1 cellular context compared by ENCODE assay signal in the genomic region with DNA sequence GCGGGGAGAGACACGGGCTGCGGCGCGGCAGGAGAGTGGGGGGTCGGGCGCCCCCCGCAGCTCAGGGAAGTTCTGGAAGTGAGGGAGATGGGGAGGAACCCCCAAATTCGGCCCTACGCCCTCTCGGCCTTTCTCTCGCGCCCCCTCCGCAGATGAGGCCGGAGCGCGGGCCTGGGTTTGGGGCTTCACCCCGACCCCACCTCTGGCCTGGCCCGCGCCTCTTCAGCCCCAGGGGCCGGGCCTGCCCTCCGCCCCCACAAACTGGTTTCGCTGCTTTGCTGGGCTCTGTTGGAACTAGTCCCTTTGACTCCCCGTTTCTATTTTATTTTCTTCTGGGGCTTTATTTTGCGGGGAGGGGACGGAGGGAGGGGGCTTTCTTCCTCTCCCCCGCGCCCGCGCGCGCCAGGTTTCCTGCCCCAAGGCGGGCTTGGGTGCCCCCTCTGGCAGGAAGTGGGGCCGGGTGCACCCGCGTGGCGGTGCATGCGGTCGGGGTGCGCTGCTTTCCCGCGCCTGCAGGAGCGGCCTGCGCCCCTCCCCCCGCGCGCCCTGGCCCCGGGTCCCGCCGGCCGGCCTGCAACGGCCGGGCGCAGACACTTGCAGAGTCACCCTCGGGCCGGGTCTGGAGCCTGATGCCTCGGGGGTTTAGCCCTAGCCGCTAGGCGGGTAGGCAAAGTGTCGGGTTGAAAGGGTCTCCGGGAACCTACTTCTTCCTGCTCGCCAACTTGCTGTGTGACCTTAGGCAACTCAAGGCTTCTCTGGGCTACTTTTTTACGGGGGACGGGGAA.
TF ChIP-seq lines count a peak whose summit lies in the region.

No MANE protein-coding gene starts in this region.

TF ChIP-seq in GM12878, 131 proteins besides CTCF, POLR2A, EP300 and RAD21 (continued from another document and continues in another):
- TF ChIP-seq E2F8 (IDR thresholded peaks at IDR 0.05; ENCODE audit: low read depth, partially characterized antibody) = no peak
- TF ChIP-seq ELK1 (IDR thresholded peaks at IDR 0.05; ENCODE audit: low read depth, low read length) = peak; percentile 18; the same call in 1 of the 2 replicates
- peak; percentile 13; the same call in 1 of the 2 replicates for TF ChIP-seq TAF1 (IDR thresholded peaks at IDR 0.05; ENCODE audit: borderline replicate concordance, low read depth, low read length)
- TF ChIP-seq, protein P1, sequence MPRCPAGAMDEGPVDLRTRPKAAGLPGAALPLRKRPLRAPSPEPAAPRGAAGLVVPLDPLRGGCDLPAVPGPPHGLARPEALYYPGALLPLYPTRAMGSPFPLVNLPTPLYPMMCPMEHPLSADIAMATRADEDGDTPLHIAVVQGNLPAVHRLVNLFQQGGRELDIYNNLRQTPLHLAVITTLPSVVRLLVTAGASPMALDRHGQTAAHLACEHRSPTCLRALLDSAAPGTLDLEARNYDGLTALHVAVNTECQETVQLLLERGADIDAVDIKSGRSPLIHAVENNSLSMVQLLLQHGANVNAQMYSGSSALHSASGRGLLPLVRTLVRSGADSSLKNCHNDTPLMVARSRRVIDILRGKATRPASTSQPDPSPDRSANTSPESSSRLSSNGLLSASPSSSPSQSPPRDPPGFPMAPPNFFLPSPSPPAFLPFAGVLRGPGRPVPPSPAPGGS (IDR thresholded peaks at IDR 0.05; ENCODE audit: borderline replicate concordance, insufficient read depth, low read depth, low read length, poor library complexity, severe bottlenecking) = peak; percentile 54
- TF ChIP-seq EGR1 (IDR thresholded peaks at IDR 0.05; ENCODE audit: borderline replicate concordance in 1 of 2, low read depth in 2 of 2, low read length in 2 of 2) = peak in 1 of 2 experiments; percentile 57; a peak in 1 of 3 replicates
- no peak for TF ChIP-seq JUNB (IDR thresholded peaks at IDR 0.05)
- TF ChIP-seq, protein P2, sequence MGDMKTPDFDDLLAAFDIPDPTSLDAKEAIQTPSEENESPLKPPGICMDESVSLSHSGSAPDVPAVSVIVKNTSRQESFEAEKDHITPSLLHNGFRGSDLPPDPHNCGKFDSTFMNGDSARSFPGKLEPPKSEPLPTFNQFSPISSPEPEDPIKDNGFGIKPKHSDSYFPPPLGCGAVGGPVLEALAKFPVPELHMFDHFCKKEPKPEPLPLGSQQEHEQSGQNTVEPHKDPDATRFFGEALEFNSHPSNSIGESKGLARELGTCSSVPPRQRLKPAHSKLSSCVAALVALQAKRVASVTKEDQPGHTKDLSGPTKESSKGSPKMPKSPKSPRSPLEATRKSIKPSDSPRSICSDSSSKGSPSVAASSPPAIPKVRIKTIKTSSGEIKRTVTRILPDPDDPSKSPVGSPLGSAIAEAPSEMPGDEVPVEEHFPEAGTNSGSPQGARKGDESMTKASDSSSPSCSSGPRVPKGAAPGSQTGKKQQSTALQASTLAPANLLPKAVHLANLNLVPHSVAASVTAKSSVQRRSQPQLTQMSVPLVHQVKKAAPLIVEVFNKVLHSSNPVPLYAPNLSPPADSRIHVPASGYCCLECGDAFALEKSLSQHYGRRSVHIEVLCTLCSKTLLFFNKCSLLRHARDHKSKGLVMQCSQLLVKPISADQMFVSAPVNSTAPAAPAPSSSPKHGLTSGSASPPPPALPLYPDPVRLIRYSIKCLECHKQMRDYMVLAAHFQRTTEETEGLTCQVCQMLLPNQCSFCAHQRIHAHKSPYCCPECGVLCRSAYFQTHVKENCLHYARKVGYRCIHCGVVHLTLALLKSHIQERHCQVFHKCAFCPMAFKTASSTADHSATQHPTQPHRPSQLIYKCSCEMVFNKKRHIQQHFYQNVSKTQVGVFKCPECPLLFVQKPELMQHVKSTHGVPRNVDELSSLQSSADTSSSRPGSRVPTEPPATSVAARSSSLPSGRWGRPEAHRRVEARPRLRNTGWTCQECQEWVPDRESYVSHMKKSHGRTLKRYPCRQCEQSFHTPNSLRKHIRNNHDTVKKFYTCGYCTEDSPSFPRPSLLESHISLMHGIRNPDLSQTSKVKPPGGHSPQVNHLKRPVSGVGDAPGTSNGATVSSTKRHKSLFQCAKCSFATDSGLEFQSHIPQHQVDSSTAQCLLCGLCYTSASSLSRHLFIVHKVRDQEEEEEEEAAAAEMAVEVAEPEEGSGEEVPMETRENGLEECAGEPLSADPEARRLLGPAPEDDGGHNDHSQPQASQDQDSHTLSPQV (IDR thresholded peaks at IDR 0.05) = no peak
- TF ChIP-seq, protein P3, sequence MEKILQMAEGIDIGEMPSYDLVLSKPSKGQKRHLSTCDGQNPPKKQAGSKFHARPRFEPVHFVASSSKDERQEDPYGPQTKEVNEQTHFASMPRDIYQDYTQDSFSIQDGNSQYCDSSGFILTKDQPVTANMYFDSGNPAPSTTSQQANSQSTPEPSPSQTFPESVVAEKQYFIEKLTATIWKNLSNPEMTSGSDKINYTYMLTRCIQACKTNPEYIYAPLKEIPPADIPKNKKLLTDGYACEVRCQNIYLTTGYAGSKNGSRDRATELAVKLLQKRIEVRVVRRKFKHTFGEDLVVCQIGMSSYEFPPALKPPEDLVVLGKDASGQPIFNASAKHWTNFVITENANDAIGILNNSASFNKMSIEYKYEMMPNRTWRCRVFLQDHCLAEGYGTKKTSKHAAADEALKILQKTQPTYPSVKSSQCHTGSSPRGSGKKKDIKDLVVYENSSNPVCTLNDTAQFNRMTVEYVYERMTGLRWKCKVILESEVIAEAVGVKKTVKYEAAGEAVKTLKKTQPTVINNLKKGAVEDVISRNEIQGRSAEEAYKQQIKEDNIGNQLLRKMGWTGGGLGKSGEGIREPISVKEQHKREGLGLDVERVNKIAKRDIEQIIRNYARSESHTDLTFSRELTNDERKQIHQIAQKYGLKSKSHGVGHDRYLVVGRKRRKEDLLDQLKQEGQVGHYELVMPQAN (conservative IDR thresholded peaks at IDR 0.05) = peak; percentile 68
- TF ChIP-seq ZNF207 (IDR thresholded peaks at IDR 0.05; ENCODE audit: borderline replicate concordance) = peak; percentile 21; the same call in 1 of the 2 replicates
- TF ChIP-seq CHD2 (IDR thresholded peaks at IDR 0.05; ENCODE audit: borderline replicate concordance, low read depth, low read length) = peak; percentile 29; the same call in 1 of the 2 replicates
- peak; percentile 65; the same call in 1 of the 2 replicates for TF ChIP-seq CHD1 (IDR thresholded peaks at IDR 0.05; ENCODE audit: low read depth, low read length)
- TF ChIP-seq SRF (IDR thresholded peaks at IDR 0.05; ENCODE audit: low read depth in 2 of 2, low read length in 2 of 2) = no peak
- no peak for TF ChIP-seq MTA2 (IDR thresholded peaks at IDR 0.05; ENCODE audit: low read depth)
- TF ChIP-seq JUND (IDR thresholded peaks at IDR 0.05; ENCODE audit: low read depth, low read length) = no peak
- TF ChIP-seq REST (IDR thresholded peaks at IDR 0.05; ENCODE audit: low read depth, low read length) = no peak
- peak; percentile 69; the same call in 1 of the 2 replicates for TF ChIP-seq PAX5 (IDR thresholded peaks at IDR 0.05; ENCODE audit: borderline replicate concordance, low read depth, low read length)
- TF ChIP-seq, protein P4, sequence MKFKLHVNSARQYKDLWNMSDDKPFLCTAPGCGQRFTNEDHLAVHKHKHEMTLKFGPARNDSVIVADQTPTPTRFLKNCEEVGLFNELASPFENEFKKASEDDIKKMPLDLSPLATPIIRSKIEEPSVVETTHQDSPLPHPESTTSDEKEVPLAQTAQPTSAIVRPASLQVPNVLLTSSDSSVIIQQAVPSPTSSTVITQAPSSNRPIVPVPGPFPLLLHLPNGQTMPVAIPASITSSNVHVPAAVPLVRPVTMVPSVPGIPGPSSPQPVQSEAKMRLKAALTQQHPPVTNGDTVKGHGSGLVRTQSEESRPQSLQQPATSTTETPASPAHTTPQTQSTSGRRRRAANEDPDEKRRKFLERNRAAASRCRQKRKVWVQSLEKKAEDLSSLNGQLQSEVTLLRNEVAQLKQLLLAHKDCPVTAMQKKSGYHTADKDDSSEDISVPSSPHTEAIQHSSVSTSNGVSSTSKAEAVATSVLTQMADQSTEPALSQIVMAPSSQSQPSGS (IDR thresholded peaks at IDR 0.05; ENCODE audit: low read length) = no peak
- no peak; the same call in 1 of the 2 replicates for TF ChIP-seq MXI1 (IDR thresholded peaks at IDR 0.05; ENCODE audit: low read depth, low read length)
- TF ChIP-seq SUPT20H (IDR thresholded peaks at IDR 0.05; ENCODE audit: borderline replicate concordance, control insufficient read depth, low read depth, low read length) = no peak
- 0 out of 2 replicates have a peak, but pooled peaks have one; percentile 30 for TF ChIP-seq BCL11A (IDR thresholded peaks at IDR 0.05; ENCODE audit: low read depth, low read length)
- TF ChIP-seq, protein P5, sequence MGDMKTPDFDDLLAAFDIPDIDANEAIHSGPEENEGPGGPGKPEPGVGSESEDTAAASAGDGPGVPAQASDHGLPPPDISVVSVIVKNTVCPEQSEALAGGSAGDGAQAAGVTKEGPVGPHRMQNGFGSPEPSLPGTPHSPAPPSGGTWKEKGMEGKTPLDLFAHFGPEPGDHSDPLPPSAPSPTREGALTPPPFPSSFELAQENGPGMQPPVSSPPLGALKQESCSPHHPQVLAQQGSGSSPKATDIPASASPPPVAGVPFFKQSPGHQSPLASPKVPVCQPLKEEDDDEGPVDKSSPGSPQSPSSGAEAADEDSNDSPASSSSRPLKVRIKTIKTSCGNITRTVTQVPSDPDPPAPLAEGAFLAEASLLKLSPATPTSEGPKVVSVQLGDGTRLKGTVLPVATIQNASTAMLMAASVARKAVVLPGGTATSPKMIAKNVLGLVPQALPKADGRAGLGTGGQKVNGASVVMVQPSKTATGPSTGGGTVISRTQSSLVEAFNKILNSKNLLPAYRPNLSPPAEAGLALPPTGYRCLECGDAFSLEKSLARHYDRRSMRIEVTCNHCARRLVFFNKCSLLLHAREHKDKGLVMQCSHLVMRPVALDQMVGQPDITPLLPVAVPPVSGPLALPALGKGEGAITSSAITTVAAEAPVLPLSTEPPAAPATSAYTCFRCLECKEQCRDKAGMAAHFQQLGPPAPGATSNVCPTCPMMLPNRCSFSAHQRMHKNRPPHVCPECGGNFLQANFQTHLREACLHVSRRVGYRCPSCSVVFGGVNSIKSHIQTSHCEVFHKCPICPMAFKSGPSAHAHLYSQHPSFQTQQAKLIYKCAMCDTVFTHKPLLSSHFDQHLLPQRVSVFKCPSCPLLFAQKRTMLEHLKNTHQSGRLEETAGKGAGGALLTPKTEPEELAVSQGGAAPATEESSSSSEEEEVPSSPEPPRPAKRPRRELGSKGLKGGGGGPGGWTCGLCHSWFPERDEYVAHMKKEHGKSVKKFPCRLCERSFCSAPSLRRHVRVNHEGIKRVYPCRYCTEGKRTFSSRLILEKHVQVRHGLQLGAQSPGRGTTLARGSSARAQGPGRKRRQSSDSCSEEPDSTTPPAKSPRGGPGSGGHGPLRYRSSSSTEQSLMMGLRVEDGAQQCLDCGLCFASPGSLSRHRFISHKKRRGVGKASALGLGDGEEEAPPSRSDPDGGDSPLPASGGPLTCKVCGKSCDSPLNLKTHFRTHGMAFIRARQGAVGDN (IDR thresholded peaks at IDR 0.05) = peak; percentile 72
- peak; percentile 39 for TF ChIP-seq MEF2B (IDR thresholded peaks at IDR 0.05; ENCODE audit: partially characterized antibody, poor library complexity, severe bottlenecking)
- no peak for TF ChIP-seq BRCA1 (IDR thresholded peaks at IDR 0.05; ENCODE audit: low read depth, low read length)
- no peak for TF ChIP-seq GABPA (IDR thresholded peaks at IDR 0.05; ENCODE audit: low read depth)
- peak; percentile 73 for TF ChIP-seq RUNX3 (IDR thresholded peaks at IDR 0.05; ENCODE audit: low read length)
